ENCODE assay signal across 16 cellular contexts in genomic region chr1:206971029-206971655, GRCh38. TPM values are rescaled to one million over a fixed set of nuclear protein-coding genes. Genes with fewer than 3 reads are reported as not detected.
A peak's percentile ranks its signal among the peaks of the same experiment; 100 is the strongest.
DNase-seq lines count a peak whose midpoint lies in the region; ATAC-seq and TF ChIP-seq lines count a peak whose summit lies in the region.
"Had no signal": no experiment of that assay in that cellular context is flagged by ENCODE, and none has a peak within 500 bp of the region (broad histone marks: within the 10 kb centered on the region; RNA-seq: fewer than 3 reads in every experiment).

No MANE protein-coding gene starts in this region.

- H3K4me3 Mint-ChIP-seq in CD8-positive, alpha-beta memory T cell, result no peak overlapping the region
- H3K4me3 Mint-ChIP-seq: effector memory CD8-positive, alpha-beta T cell; naive thymus-derived CD8-positive, alpha-beta T cell had no signal

- H3K27ac ChIP-seq in CD8-positive, alpha-beta memory T cell (ENCODE audit: low read depth, low read length), result no peak overlapping the region
- H3K27ac ChIP-seq: sigmoid colon, thyroid gland, WERI-Rb-1 had no signal

- DNase-seq in GM12864 (ENCODE audit: low read depth) (peak; percentile 51), SKM-1 treated with dmso at 0.1 percent for 144 hours (lab: John Stamatoyannopoulos, UW; ENCODE audit: unreplicated experiment) (peak; percentile 74), LoVo (ENCODE audit: low spot score) (no peak), kidney tubule cell (ENCODE audit: low spot score) (no peak), HEK293T (ENCODE audit: extremely low spot score) (no peak)
- no peak for DNase-seq in CD8-positive, alpha-beta memory T cell
- DNase-seq: activated T-cell treated with anti-CD3 and anti-CD28 coated beads, Interleukin-2, amount 50 U/mL, for 48 hours; effector memory CD8-positive, alpha-beta T cell; naive thymus-derived CD8-positive, alpha-beta T cell; Right ventricle myocardium superior; sigmoid colon; thyroid gland; WERI-Rb-1 had no signal

- H3K36me3 ChIP-seq in CD8-positive, alpha-beta memory T cell (ENCODE audit: insufficient read depth, low read length), result no peaks in the 10 kb centered on the region
- H3K36me3 ChIP-seq: sigmoid colon, thyroid gland, WERI-Rb-1 had no signal

- no peaks in the 10 kb centered on the region for H3K36me3 Mint-ChIP-seq in CD8-positive, alpha-beta memory T cell
- H3K36me3 Mint-ChIP-seq: naive thymus-derived CD8-positive, alpha-beta T cell had no signal

- ATAC-seq in GM21447 (IDR thresholded peaks at IDR 0.05; ENCODE audit: unreplicated experiment), result peak; percentile 50
- peak; percentile 65 for ATAC-seq in HG03159 (IDR thresholded peaks at IDR 0.05; ENCODE audit: unreplicated experiment)
- ATAC-seq: effector memory CD8-positive, alpha-beta T cell; naive thymus-derived CD8-positive, alpha-beta T cell had no signal

- no peak overlapping the region for H3K27ac Mint-ChIP-seq in CD8-positive, alpha-beta memory T cell
- H3K27ac Mint-ChIP-seq: effector memory CD8-positive, alpha-beta T cell had no signal

- POLR2A ChIA-PET in CD8-positive, alpha-beta memory T cell (lab: Charles Lee), result no interaction called here
- POLR2A ChIA-PET in HEK293T (lab: Yijun Ruan, JAX), result no interaction called here

- peaks cover 12% of the 10 kb centered on the region for H3K4me1 ChIP-seq in CD8-positive, alpha-beta memory T cell (ENCODE audit: insufficient read depth, low read length)
- H3K4me1 ChIP-seq: sigmoid colon had no signal

- no peak for TF ChIP-seq CTCF in GM12864 (IDR thresholded peaks at IDR 0.05; ENCODE audit: low read depth, low read length, missing control alignments)

- no peaks in the 10 kb centered on the region for H3K9me3 ChIP-seq in CD8-positive, alpha-beta memory T cell (ENCODE audit: low read length)
- H3K9me3 ChIP-seq: sigmoid colon, thyroid gland had no signal

- CTCF ChIA-PET in CD8-positive, alpha-beta memory T cell (lab: Charles Lee), result interaction anchor here (1.7 to 5.5 kb wide), 2 partner anchors 10 to 17 kb away, joined by 3 to 23 read pairs; no protein-coding TSS in a partner anchor
- CTCF ChIA-PET in HEK293T (lab: Yijun Ruan, JAX), result no interaction called here

- H3K27me3 ChIP-seq in CD8-positive, alpha-beta memory T cell (ENCODE audit: insufficient read depth, low read length, poor library complexity, severe bottlenecking), result no peaks in the 10 kb centered on the region
- H3K27me3 ChIP-seq: sigmoid colon, thyroid gland had no signal

- peaks cover 9 to 23% of the 10 kb centered on the region in 2 donors for H3K27me3 Mint-ChIP-seq in CD8-positive, alpha-beta memory T cell

- H3K4me3 ChIP-seq in GM12864 (ENCODE audit: low read depth, low read length), result no peak overlapping the region
- H3K4me3 ChIP-seq in CD8-positive, alpha-beta memory T cell (ENCODE audit: low read length), result no peak overlapping the region
- H3K4me3 ChIP-seq: sigmoid colon, thyroid gland had no signal

- H3K9me3 Mint-ChIP-seq in CD8-positive, alpha-beta memory T cell, result no peaks in the 10 kb centered on the region
- H3K9me3 Mint-ChIP-seq: effector memory CD8-positive, alpha-beta T cell; naive thymus-derived CD8-positive, alpha-beta T cell had no signal

- H3K4me1 Mint-ChIP-seq in CD8-positive, alpha-beta memory T cell, result peaks cover 9 to 15% (median 13%) of the 10 kb centered on the region in 3 donors

TF ChIP-seq in HEK293T, 16 proteins besides CTCF, POLR2A, EP300 and RAD21:
- TF ChIP-seq PKNOX1 (IDR thresholded peaks at IDR 0.05) (no peak), HDGF (IDR thresholded peaks at IDR 0.05; ENCODE audit: borderline replicate concordance) (no peak), ARNT (IDR thresholded peaks at IDR 0.05) (no peak), TARDBP (IDR thresholded peaks at IDR 0.05) (no peak), L3MBTL2 (conservative IDR thresholded peaks at IDR 0.05) (no peak), ZNF384 (IDR thresholded peaks at IDR 0.05) (no peak)
TF ChIP-seq in HEK293T: peak in this region for 0.

RNA-seq across cellular contexts. Expression of gene FCAMR, which starts 0.9 kb away (rescaled TPM):
- total RNA-seq in CD8-positive, alpha-beta memory T cell, result not detected
- not detected for polyA plus RNA-seq in CD8-positive, alpha-beta memory T cell
- total RNA-seq: glomerular endothelial cell; naive thymus-derived CD8-positive, alpha-beta T cell; Right ventricle myocardium superior; sigmoid colon; thyroid gland had no signal
- polyA plus RNA-seq: naive thymus-derived CD8-positive, alpha-beta T cell had no signal

RNA-seq across cellular contexts. Expression of gene PIGR, which starts 24.9 kb away (rescaled TPM):
- under 1 TPM; 0.04 to 0.33 TPM for total RNA-seq in CD8-positive, alpha-beta memory T cell
- polyA plus RNA-seq in CD8-positive, alpha-beta memory T cell, result not detected
- total RNA-seq: glomerular endothelial cell; naive thymus-derived CD8-positive, alpha-beta T cell had no signal

RNA-seq across cellular contexts. Expression of gene FCMR, which starts 49.4 kb away (rescaled TPM):
- 10 to 100 TPM; 75.1 to 75.6 TPM for total RNA-seq in CD8-positive, alpha-beta memory T cell
- polyA plus RNA-seq in CD8-positive, alpha-beta memory T cell, result 574 TPM

Comparison
In these comparisons a context has a peak if more than half of its experiments do, and no peak if none do; other contexts are left out.
1. DNase-seq: peak in GM12864 (single experiment) and SKM-1 treated with dmso at 0.1 percent for 144 hours (single experiment); none in CD8-positive, alpha-beta memory T cell (0 of 5), LoVo (single experiment), kidney tubule cell (single experiment) and HEK293T (single experiment).